25 cellular contexts compared by ENCODE assay signal in genomic region chr2:238635637-238636036, GRCh38.
A peak's percentile ranks its signal among the peaks of the same experiment; 100 is the strongest.
DNase-seq lines count a peak whose midpoint lies in the region; ATAC-seq and TF ChIP-seq lines count a peak whose summit lies in the region.
"Had no signal": no experiment of that assay in that cellular context is flagged by ENCODE, and none has a peak within 500 bp of the region (broad histone marks: within the 10 kb centered on the region; RNA-seq: fewer than 3 reads in every experiment).

No MANE protein-coding gene starts in this region.

- WGBS in heart right ventricle, 2 donors = 79 to 81% methylated on average over 8 of the region's 8 CpGs

- TF ChIP-seq CTCF in heart right ventricle (IDR thresholded peaks at IDR 0.05) = no peak

- peaks cover 0 to 11% (median 0%) of the 10 kb centered on the region in 7 donors for H3K27me3 ChIP-seq in heart right ventricle
- H3K27me3 ChIP-seq: ascending aorta, neural progenitor cell, upper lobe of left lung had no signal

- H3K4me3 ChIP-seq in skeletal muscle cell (ENCODE audit: low read depth, low read length) (no peak overlapping the region), heart right ventricle (no peak overlapping the region)
- H3K4me3 ChIP-seq: ascending aorta, GM12878, mucosa of descending colon, neural progenitor cell, SK-N-MC, skin epidermis, upper lobe of left lung had no signal

- no peak overlapping the region for H3K27ac ChIP-seq in heart right ventricle
- H3K27ac ChIP-seq: ascending aorta, neural progenitor cell, SK-N-MC, skin epidermis, upper lobe of left lung, VCaP had no signal

- H3K36me3 ChIP-seq in heart right ventricle = no peaks in the 10 kb centered on the region
- H3K36me3 ChIP-seq: ascending aorta, neural progenitor cell, upper lobe of left lung had no signal

- intact Hi-C loops in heart right ventricle (cut with DNase I) = no loop called here

- peaks cover 0 to 8% (median 0%) of the 10 kb centered on the region in 9 donors for H3K4me1 ChIP-seq in heart right ventricle
- H3K4me1 ChIP-seq: ascending aorta, neural progenitor cell, upper lobe of left lung had no signal

- ATAC-seq in heart right ventricle (no peak), HG02885 (IDR thresholded peaks at IDR 0.05; ENCODE audit: poor library complexity, unreplicated experiment) (no peak), HG02798 (IDR thresholded peaks at IDR 0.05; ENCODE audit: poor library complexity, unreplicated experiment) (no peak)
- ATAC-seq: GM12878, mucosa of descending colon had no signal

- DNase-seq in GM03348 (ENCODE audit: low spot score) (peak; percentile 2), amniotic epithelial cell (ENCODE audit: low read depth) (peak; percentile 74), islet precursor cell (peak; percentile 26), skeletal muscle cell (ENCODE audit: low read depth) (peak; percentile 25), heart right ventricle (no peak), mesenteric fat pad (ENCODE audit: low spot score) (no peak)
- DNase-seq: activated CD4-positive, alpha-beta T cell treated with anti-CD3 and anti-CD28 coated beads, Interleukin-2, amount 10 ng/mL, durations not matched to agents 24 days and 14 days; DMS53; foreskin melanocyte; GOT3; hippocampal formation; mucosa of descending colon; MV-4-11; NCI-H1694; NCI-H2171 treated with DMSO at 0.1 percent for 48 hours; NCI-H524 treated with DMSO at 0.1 percent for 48 hours had no signal

- H3K9me3 ChIP-seq in heart right ventricle = no peaks in the 10 kb centered on the region
- H3K9me3 ChIP-seq: ascending aorta, mucosa of descending colon, upper lobe of left lung had no signal

Comparison
In these comparisons a context has a peak if more than half of its experiments do, and no peak if none do; other contexts are left out.
1. DNase-seq: peak in GM03348 (single experiment), amniotic epithelial cell (single experiment), islet precursor cell (single experiment) and skeletal muscle cell (single experiment); none in heart right ventricle (0 of 2) and mesenteric fat pad (single experiment).